In the genomic region with DNA sequence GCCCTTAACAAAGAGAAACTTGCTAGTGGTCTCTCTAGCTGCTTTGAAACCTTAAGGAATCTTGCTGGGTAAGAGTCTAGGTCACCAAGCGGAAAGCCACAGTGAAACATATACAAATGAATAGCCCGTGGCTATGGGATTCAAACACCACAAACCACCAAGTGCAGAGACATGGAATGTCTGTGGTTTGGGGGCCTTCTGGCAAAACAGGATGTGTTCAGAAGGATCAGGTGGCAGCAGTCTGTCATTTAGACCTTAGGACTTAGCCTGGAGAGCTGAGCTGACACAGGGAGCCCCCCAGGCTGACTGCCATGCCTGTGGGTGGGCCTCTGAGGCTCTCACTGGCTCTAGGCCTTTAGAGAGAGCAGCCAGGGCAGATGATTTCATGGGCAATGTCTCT, we compare ENCODE assay signal across 12 cellular contexts.
DNase-seq lines count a peak whose midpoint lies in the region; ATAC-seq, FAIRE-seq and TF ChIP-seq lines count a peak whose summit lies in the region.
"Had no signal": no experiment of that assay in that cellular context is flagged by ENCODE, and none has a peak within 500 bp of the region (broad histone marks: within the 10 kb centered on the region; RNA-seq: fewer than 3 reads in every experiment).

No MANE protein-coding gene starts in this region.

- no peaks in the 10 kb centered on the region for H3K36me3 ChIP-seq in KMS-11 (ENCODE audit: insufficient read depth)
- H3K36me3 ChIP-seq in astrocyte (ENCODE audit: insufficient read depth, low read length), result no peaks in the 10 kb centered on the region
- H3K36me3 ChIP-seq: ovary had no signal

- H3K27ac Mint-ChIP-seq in astrocyte (ENCODE audit: unreplicated experiment), result peak overlapping the region; percentile 74

- H3K27ac ChIP-seq in KMS-11, result no peak overlapping the region
- H3K27ac ChIP-seq in astrocyte (ENCODE audit: low read depth, low read length), result no peak overlapping the region
- H3K27ac ChIP-seq: ovary had no signal

- no peaks in the 10 kb centered on the region for H3K9me3 ChIP-seq in astrocyte (ENCODE audit: insufficient read depth, low read depth, low read length)
- H3K9me3 ChIP-seq: ovary had no signal

- H3K79me2 ChIP-seq in KMS-11 (ENCODE audit: insufficient read depth, low read depth) (no peaks in the 10 kb centered on the region), astrocyte (ENCODE audit: insufficient read depth, low read length) (no peaks in the 10 kb centered on the region)

- intact Hi-C loops in left ventricle myocardium superior (cut with micrococcal nuclease), result no loop called here

- no peaks in the 10 kb centered on the region for H4K20me1 ChIP-seq in KMS-11 (ENCODE audit: insufficient read depth)
- no peaks in the 10 kb centered on the region for H4K20me1 ChIP-seq in astrocyte (ENCODE audit: insufficient read depth, low read length)

- peaks cover 20% of the 10 kb centered on the region for H3K27me3 Mint-ChIP-seq in astrocyte (ENCODE audit: low read depth, unreplicated experiment)

- no peak for TF ChIP-seq CTCF in KMS-11 (conservative IDR thresholded peaks at IDR 0.05; ENCODE audit: low read depth, low read length)
- no peak for TF ChIP-seq CTCF in astrocyte (IDR thresholded peaks at IDR 0.05; ENCODE audit: insufficient read depth, low read depth, low read length)

- peak; percentile 29 for FAIRE-seq in astrocyte (lab: Jason Lieb, UNC)
- FAIRE-seq: colon had no signal

- H3K4me3 ChIP-seq in KMS-11 (IDR thresholded peaks at IDR 0.05; ENCODE audit: insufficient read depth, low read depth, low read length) (no peak overlapping the region), astrocyte (ENCODE audit: insufficient read depth, low read depth, low read length) (no peak overlapping the region)
- H3K4me3 ChIP-seq: ovary had no signal

- DNase-seq in EH (ENCODE audit: low read depth) (peak; percentile 94), astrocyte (ENCODE audit: low read depth) (peak; percentile 89), myocyte (ENCODE audit: low read depth) (peak; percentile 93), left ventricle myocardium superior (no peak), NCI-H2171 treated with DMSO at 0.1 percent for 48 hours (lab: John Stamatoyannopoulos, UW) (no peak)
- DNase-seq in stimulated activated naive CD4-positive, alpha-beta T cell treated with Interleukin-2 at 50 U/mL for 16 hours (lab: John Stamatoyannopoulos, UW), result no peak
- DNase-seq: activated CD8-positive, alpha-beta memory T cell treated with anti-CD3 and anti-CD28 coated beads, Interleukin-2, amount 50 U/mL, for 48 hours; GF-D8; ovary had no signal

- peak overlapping the region; percentile 18; the same call in 1 of the 2 replicates for H3K4me2 ChIP-seq in KMS-11
- peak overlapping the region; percentile 56 for H3K4me2 ChIP-seq in astrocyte (ENCODE audit: low read length)

- no peak overlapping the region for H2AFZ ChIP-seq in KMS-11 (ENCODE audit: low read depth)
- H2AFZ ChIP-seq in astrocyte (ENCODE audit: low read depth, low read length), result no peak overlapping the region

- H3K4me3 Mint-ChIP-seq in astrocyte (ENCODE audit: unreplicated experiment), result no peak overlapping the region

- ATAC-seq in left ventricle myocardium superior (no peak), HG02678 (IDR thresholded peaks at IDR 0.05; ENCODE audit: unreplicated experiment) (no peak)

- peaks cover 22% of the 10 kb centered on the region for H3K4me1 Mint-ChIP-seq in astrocyte (ENCODE audit: low read depth, unreplicated experiment)

- H3K4me1 ChIP-seq in KMS-11 (ENCODE audit: low read depth, poor library complexity, severe bottlenecking) (peaks cover 14% of the 10 kb centered on the region), astrocyte (ENCODE audit: insufficient read depth, low read length) (peaks cover 11% of the 10 kb centered on the region)

- H3K36me3 Mint-ChIP-seq in astrocyte (ENCODE audit: low read depth, unreplicated experiment), result peaks cover 2% of the 10 kb centered on the region

- no peaks in the 10 kb centered on the region for H3K9me3 Mint-ChIP-seq in astrocyte (ENCODE audit: unreplicated experiment)

- H3K27me3 ChIP-seq in KMS-11 (ENCODE audit: insufficient read depth, low read depth) (no peaks in the 10 kb centered on the region), astrocyte (ENCODE audit: insufficient read depth, low read length) (peaks cover 26% of the 10 kb centered on the region)
- H3K27me3 ChIP-seq: ovary had no signal

- H3K9ac ChIP-seq in KMS-11 (no peak overlapping the region), astrocyte (ENCODE audit: low read length) (no peak overlapping the region)

Comparison
In these comparisons a context has a peak if more than half of its experiments do, and no peak if none do; other contexts are left out.
1. DNase-seq: peak in EH (single experiment), astrocyte (single experiment) and myocyte (single experiment); none in left ventricle myocardium superior (single experiment), stimulated activated naive CD4-positive, alpha-beta T cell treated with Interleukin-2 at 50 U/mL for 16 hours (single experiment) and NCI-H2171 treated with DMSO at 0.1 percent for 48 hours (single experiment).